ENCODE assay signal across 18 cellular contexts in the genomic region with DNA sequence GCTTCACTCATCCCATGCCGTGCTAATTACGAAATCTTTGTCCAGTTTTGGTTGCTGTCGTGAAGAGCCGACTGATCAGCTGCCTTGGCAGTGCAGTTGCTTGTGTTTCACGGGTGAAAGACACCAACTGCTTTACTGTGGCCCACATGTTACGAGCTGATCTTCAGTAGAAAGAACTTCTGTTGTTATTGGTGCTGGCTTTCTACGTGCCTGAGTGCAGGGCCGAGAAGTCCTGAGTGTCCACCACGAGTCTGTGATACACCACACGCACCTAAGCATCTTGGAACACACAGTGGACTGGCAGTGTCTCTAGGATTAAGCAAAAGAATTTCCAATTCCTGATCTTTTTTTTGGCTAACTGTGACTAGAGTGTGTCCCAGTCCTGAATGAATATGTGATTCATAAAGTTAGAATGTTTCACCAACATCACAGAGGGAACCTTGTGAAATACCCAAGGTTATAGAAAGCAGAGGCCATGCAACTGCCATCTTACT.
DNase-seq lines count a peak whose midpoint lies in the region; ATAC-seq and TF ChIP-seq lines count a peak whose summit lies in the region.
"Had no signal": no experiment of that assay in that cellular context is flagged by ENCODE, and none has a peak within 500 bp of the region (broad histone marks: within the 10 kb centered on the region; RNA-seq: fewer than 3 reads in every experiment).

No MANE protein-coding gene starts in this region.

- peak overlapping the region; percentile 49 for H3K27ac ChIP-seq in caudate nucleus (ENCODE audit: low read depth, low read length)
- peak overlapping the region; percentile 83 for H3K27ac ChIP-seq in temporal lobe (ENCODE audit: low read depth, low read length)
- no peak overlapping the region for H3K27ac ChIP-seq in esophagus muscularis mucosa (replicated peaks in 1 of 4)
- H3K27ac ChIP-seq in spleen, result no peak overlapping the region
- H3K27ac ChIP-seq: C4-2B, prostate gland had no signal

- peaks cover 12% of the 10 kb centered on the region for H3K9me3 Mint-ChIP-seq in HFFc6
- H3K9me3 Mint-ChIP-seq: activated T-helper 1 cell treated with anti-CD3 and anti-CD28 coated beads, Interleukin-12 subunit alpha, Interleukin-12 subunit beta, Interleukin-2, Interleukin-4 antibody, amounts not matched to agents 30 ng/mL and 10 ng/mL and 1 ng/mL, durations not matched to agents 14 hours and 24 hours and 36 hours had no signal

- TF ChIP-seq CTCF in HFFc6 (IDR thresholded peaks at IDR 0.05) (no peak), esophagus muscularis mucosa (IDR thresholded peaks at IDR 0.05) (no peak), spleen (IDR thresholded peaks at IDR 0.05 in 8 of 11, conservative IDR thresholded peaks at IDR 0.05 in 3 of 11) (no peak)

- intact Hi-C loops in esophagus muscularis mucosa (cut with DNase I), result no loop called here
- intact Hi-C loops in spleen (cut with DNase I; ENCODE audit: low total_unique reads), result no loop called here

- no peaks in the 10 kb centered on the region for H3K27me3 ChIP-seq in esophagus muscularis mucosa
- H3K27me3 ChIP-seq in spleen (replicated peaks in 1 of 7), result no peaks in the 10 kb centered on the region

- H3K4me3 ChIP-seq in esophagus muscularis mucosa (no peak overlapping the region), spleen (no peak overlapping the region)
- H3K4me3 ChIP-seq: prostate gland had no signal

- no peak for ATAC-seq in GM21423 (IDR thresholded peaks at IDR 0.05; ENCODE audit: unreplicated experiment)
- ATAC-seq: left ventricle myocardium superior; naive thymus-derived CD8-positive, alpha-beta T cell had no signal

- H3K36me3 ChIP-seq in esophagus muscularis mucosa (peaks cover 9 to 31% (median 17%) of the 10 kb centered on the region in 4 donors), spleen (peaks cover 0 to 89% (median 38%) of the 10 kb centered on the region in 6 donors)
- H3K36me3 ChIP-seq: prostate gland had no signal

- H3K4me1 ChIP-seq in esophagus muscularis mucosa (no peaks in the 10 kb centered on the region), spleen (no peaks in the 10 kb centered on the region)
- H3K4me1 ChIP-seq: prostate gland had no signal

- peaks cover 29% of the 10 kb centered on the region for H3K36me3 Mint-ChIP-seq in HFFc6 (ENCODE audit: low read depth)

- peak overlapping the region; percentile 52; the same call in 1 of the 2 replicates for H3K4me3 Mint-ChIP-seq in HFFc6
- H3K4me3 Mint-ChIP-seq: activated T-helper 1 cell treated with anti-CD3 and anti-CD28 coated beads, Interleukin-12 subunit alpha, Interleukin-12 subunit beta, Interleukin-2, Interleukin-4 antibody, amounts not matched to agents 30 ng/mL and 10 ng/mL and 1 ng/mL, durations not matched to agents 14 hours and 24 hours and 36 hours; naive thymus-derived CD8-positive, alpha-beta T cell had no signal

- no peak for TF ChIP-seq EP300 in esophagus muscularis mucosa (IDR thresholded peaks at IDR 0.05)

- no peak for TF ChIP-seq POLR2A in esophagus muscularis mucosa (IDR thresholded peaks at IDR 0.05; ENCODE audit: low read depth)
- no peak for TF ChIP-seq POLR2A in spleen (IDR thresholded peaks at IDR 0.05)

- H3K27me3 Mint-ChIP-seq in HFFc6 (ENCODE audit: insufficient read depth), result no peaks in the 10 kb centered on the region
- H3K27me3 Mint-ChIP-seq: naive thymus-derived CD8-positive, alpha-beta T cell had no signal

- H3K4me1 Mint-ChIP-seq in HFFc6 (ENCODE audit: low read depth), result peaks cover 12% of the 10 kb centered on the region

- WGBS in esophagus muscularis mucosa, result 93% methylated on average over 10 of the region's 10 CpGs
- 93 to 97% (median 93%) methylated on average over 10 of the region's 10 CpGs for WGBS in spleen, 5 donors

- peak overlapping the region; percentile 85; the same call in 1 of the 2 replicates for H3K27ac Mint-ChIP-seq in HFFc6
- H3K27ac Mint-ChIP-seq: activated T-helper 1 cell treated with anti-CD3 and anti-CD28 coated beads, Interleukin-12 subunit alpha, Interleukin-12 subunit beta, Interleukin-2, Interleukin-4 antibody, amounts not matched to agents 30 ng/mL and 10 ng/mL and 1 ng/mL, durations not matched to agents 14 hours and 24 hours and 36 hours had no signal

- peak; percentile 35 for DNase-seq in HFFc6
- DNase-seq in caudate nucleus (lab: John Stamatoyannopoulos, UW), result peak in 10 of 61 donors; percentile 7 to 25 (median 12)
- DNase-seq in iris pigment epithelial cell (ENCODE audit: low read depth), result peak; percentile 45
- no peak for DNase-seq in esophagus muscularis mucosa (ENCODE audit: extremely low spot score)
- no peak for DNase-seq in H4 (ENCODE audit: low spot score)
- no peak for DNase-seq in spleen
- DNase-seq: erythroblast; KBM-7; left ventricle myocardium superior; naive thymus-derived CD8-positive, alpha-beta T cell; NCI-H1105 treated with DMSO at 0.1 percent for 48 hours; NCI-H226; stimulated activated CD4-positive, alpha-beta T cell treated with anti-CD3 and anti-CD28 coated beads, Interleukin-15, amount 100 ng/mL, for 24 hours had no signal

- H3K9me3 ChIP-seq in esophagus muscularis mucosa (peaks cover 0 to 10% (median 5%) of the 10 kb centered on the region in 4 donors), spleen (peaks cover 0 to 13% (median 11%) of the 10 kb centered on the region in 8 donors)
- H3K9me3 ChIP-seq: prostate gland had no signal

Comparison
In these comparisons a context has a peak if more than half of its experiments do, and no peak if none do; other contexts are left out.
1. DNase-seq: peak in HFFc6 (single experiment) and iris pigment epithelial cell (single experiment); none in esophagus muscularis mucosa (single experiment), H4 (single experiment) and spleen (single experiment).
2. H3K27ac ChIP-seq: peak in caudate nucleus (single experiment) and temporal lobe (single experiment); none in esophagus muscularis mucosa (0 of 4) and spleen (0 of 8).